17 cellular contexts compared by ENCODE assay signal in the genomic region with DNA sequence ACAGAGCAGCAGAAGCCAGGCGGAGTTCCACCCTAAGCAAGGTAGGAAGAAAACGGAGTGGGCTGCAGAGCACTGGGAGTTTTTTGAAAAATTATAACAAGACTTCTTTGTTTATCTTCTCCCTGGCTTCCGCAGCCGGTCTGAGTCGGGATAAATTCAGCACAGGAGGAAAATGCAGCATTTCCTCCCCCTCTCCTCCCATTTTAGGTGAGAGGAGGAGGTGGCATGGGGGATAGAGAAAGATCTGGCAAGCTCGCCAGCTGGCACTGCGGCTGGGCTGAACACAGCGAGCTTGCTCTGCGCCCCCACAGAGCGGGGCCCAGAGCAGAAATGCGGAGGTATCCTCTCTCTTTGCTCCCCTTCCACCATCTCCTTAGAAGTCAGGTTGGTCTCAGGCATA. TPM values are rescaled to one million over a fixed set of nuclear protein-coding genes. Genes with fewer than 3 reads are reported as not detected.
DNase-seq lines count a peak whose midpoint lies in the region; TF ChIP-seq lines count a peak whose summit lies in the region.
"Had no signal": no experiment of that assay in that cellular context is flagged by ENCODE, and none has a peak within 500 bp of the region (broad histone marks: within the 10 kb centered on the region; RNA-seq: fewer than 3 reads in every experiment).

No MANE protein-coding gene starts in this region.

- H3K4me1 Mint-ChIP-seq in nephron progenitor cell: peaks cover 32% of the 10 kb centered on the region
- H3K4me1 Mint-ChIP-seq: B cell had no signal

- CTCF ChIA-PET in SK-N-SH (lab: Yijun Ruan, JAX): interaction anchor here (1.0 to 3.6 kb wide), 3 partner anchors 10 to 149 kb away, joined by 3 to 23 read pairs (median 3); no protein-coding TSS in a partner anchor

- no peak overlapping the region for H3K4me3 Mint-ChIP-seq in nephron progenitor cell
- H3K4me3 Mint-ChIP-seq: B cell; CD4-positive, alpha-beta memory T cell had no signal

- peak overlapping the region; percentile 33 for H3K27ac Mint-ChIP-seq in nephron progenitor cell
- H3K27ac Mint-ChIP-seq: B cell had no signal

- WGBS in SK-N-SH (ENCODE audit: low lambda C conversion rate): 94% methylated on average over 11 of the region's 11 CpGs

- peaks cover 37 to 42% of the 10 kb centered on the region in 2 experiments for H3K4me1 ChIP-seq in SK-N-SH (ENCODE audit: control insufficient read depth in 1 of 2, insufficient read depth in 2 of 2, low read depth in 1 of 2, low read length in 1 of 2)
- H3K4me1 ChIP-seq in tibial artery: peaks cover 0 to 7% (median 0%) of the 10 kb centered on the region in 4 donors

- H3F3A ChIP-seq in SK-N-SH (replicated peaks; ENCODE audit: insufficient read depth): peaks cover 10% of the 10 kb centered on the region

- no peaks in the 10 kb centered on the region for H4K20me1 ChIP-seq in SK-N-SH (ENCODE audit: insufficient read depth)

- H3K27me3 Mint-ChIP-seq in nephron progenitor cell (ENCODE audit: low read depth, poor library complexity): peaks cover 9% of the 10 kb centered on the region
- H3K27me3 Mint-ChIP-seq: CD4-positive, alpha-beta memory T cell had no signal

- H3K79me2 ChIP-seq in SK-N-SH (ENCODE audit: insufficient read depth): no peaks in the 10 kb centered on the region

- no peaks in the 10 kb centered on the region for H3K9me2 ChIP-seq in SK-N-SH

- POLR2A ChIA-PET in SK-N-SH (lab: Yijun Ruan, JAX): no interaction called here

- TF ChIP-seq EP300 in SK-N-SH (IDR thresholded peaks at IDR 0.05; ENCODE audit: borderline replicate concordance in 1 of 2, low read depth in 1 of 2, low read length in 1 of 2): no peak

- intact Hi-C loops in tibial artery (cut with DNase I; ENCODE audit: low total_unique reads): no loop called here

- in situ Hi-C loops in G401 (cut with HindIII; ENCODE audit: low sequenced_read_pairs): no loop called here

- TF ChIP-seq RAD21 in SK-N-SH (IDR thresholded peaks at IDR 0.05; ENCODE audit: low read length): no peak

- H3K27me3 ChIP-seq in SK-N-SH (ENCODE audit: insufficient read depth) (no peaks in the 10 kb centered on the region), tibial artery (peaks cover 0 to 6% of the 10 kb centered on the region in 2 donors), H7 (ENCODE audit: control insufficient read depth, insufficient read depth, low read length) (no peaks in the 10 kb centered on the region)
- H3K27me3 ChIP-seq: SJSA1 had no signal

- no peak overlapping the region for H2AFZ ChIP-seq in SK-N-SH (ENCODE audit: low read depth)
- H2AFZ ChIP-seq: PC-9 had no signal

- H3K4me3 ChIP-seq in SK-N-SH (ENCODE audit: low read depth in 2 of 2, low read length in 1 of 2) (no peak overlapping the region), tibial artery (no peak overlapping the region), H7 (ENCODE audit: insufficient read depth, low read depth, low read length) (no peak overlapping the region)
- H3K4me3 ChIP-seq: PC-9, SJSA1 had no signal

- DNase-seq in G401 (ENCODE audit: low spot score) (peak; percentile 16), nephron progenitor cell (no peak), superior temporal gyrus (ENCODE audit: extremely low spot score) (peak; percentile 67), SK-N-SH (no peak), tibial artery (no peak), H7 (no peak), NCI-H510A (lab: John Stamatoyannopoulos, UW) (no peak)
- DNase-seq: CD4-positive, alpha-beta memory T cell; KG1; NCI-H1436 treated with DMSO at 0.1 percent for 48 hours; NCI-H2081; NCI-H510A treated with DMSO at 0.1 percent for 48 hours; NCI-H82; PC-9 had no signal

- peak overlapping the region; percentile 63 for H3K27ac ChIP-seq in cingulate gyrus (ENCODE audit: low read depth, low read length)
- H3K27ac ChIP-seq in SK-N-SH (ENCODE audit: low read depth in 2 of 2, low read length in 1 of 2): no peak overlapping the region
- H3K27ac ChIP-seq in tibial artery: no peak overlapping the region
- H3K27ac ChIP-seq: PC-9, SJSA1 had no signal

- H3K4me2 ChIP-seq in SK-N-SH: no peak overlapping the region
- H3K4me2 ChIP-seq: PC-9 had no signal

- H3K9ac ChIP-seq in SK-N-SH: no peak overlapping the region

- no peaks in the 10 kb centered on the region for H3K36me3 Mint-ChIP-seq in nephron progenitor cell (ENCODE audit: low read depth)
- H3K36me3 Mint-ChIP-seq: CD4-positive, alpha-beta memory T cell had no signal

- TF ChIP-seq CTCF in nephron progenitor cell (IDR thresholded peaks at IDR 0.05) (no peak), SK-N-SH (IDR thresholded peaks at IDR 0.05) (no peak), tibial artery (IDR thresholded peaks at IDR 0.05) (no peak)

- no peaks in the 10 kb centered on the region for H3K9me3 ChIP-seq in SK-N-SH
- H3K9me3 ChIP-seq in tibial artery: no peaks in the 10 kb centered on the region
- H3K9me3 ChIP-seq: SJSA1 had no signal

- no peaks in the 10 kb centered on the region for H3K9me3 Mint-ChIP-seq in nephron progenitor cell
- H3K9me3 Mint-ChIP-seq: CD4-positive, alpha-beta memory T cell had no signal

- H3K36me3 ChIP-seq in SK-N-SH (replicated peaks in 1 of 2; ENCODE audit: control insufficient read depth in 1 of 2, insufficient read depth in 2 of 2, low read length in 1 of 2) (no peaks in the 10 kb centered on the region), tibial artery (no peaks in the 10 kb centered on the region), H7 (replicated peaks; ENCODE audit: control insufficient read depth, insufficient read depth, low read length) (no peaks in the 10 kb centered on the region)
- H3K36me3 ChIP-seq: SJSA1 had no signal

TF ChIP-seq in SK-N-SH, 30 proteins besides CTCF, POLR2A, EP300 and RAD21 (continues in another document):
- TF ChIP-seq TAF1 (IDR thresholded peaks at IDR 0.05; ENCODE audit: borderline replicate concordance, low read depth, low read length): no peak
- TF ChIP-seq FOXM1 (IDR thresholded peaks at IDR 0.05; ENCODE audit: low read depth): no peak
- TF ChIP-seq, protein P1, sequence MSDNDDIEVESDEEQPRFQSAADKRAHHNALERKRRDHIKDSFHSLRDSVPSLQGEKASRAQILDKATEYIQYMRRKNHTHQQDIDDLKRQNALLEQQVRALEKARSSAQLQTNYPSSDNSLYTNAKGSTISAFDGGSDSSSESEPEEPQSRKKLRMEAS (IDR thresholded peaks at IDR 0.05; ENCODE audit: low read depth): no peak
- TF ChIP-seq JUND (IDR thresholded peaks at IDR 0.05): no peak
- no peak for TF ChIP-seq MXI1 (IDR thresholded peaks at IDR 0.05; ENCODE audit: low read depth, low read length)
- TF ChIP-seq, protein P2, sequence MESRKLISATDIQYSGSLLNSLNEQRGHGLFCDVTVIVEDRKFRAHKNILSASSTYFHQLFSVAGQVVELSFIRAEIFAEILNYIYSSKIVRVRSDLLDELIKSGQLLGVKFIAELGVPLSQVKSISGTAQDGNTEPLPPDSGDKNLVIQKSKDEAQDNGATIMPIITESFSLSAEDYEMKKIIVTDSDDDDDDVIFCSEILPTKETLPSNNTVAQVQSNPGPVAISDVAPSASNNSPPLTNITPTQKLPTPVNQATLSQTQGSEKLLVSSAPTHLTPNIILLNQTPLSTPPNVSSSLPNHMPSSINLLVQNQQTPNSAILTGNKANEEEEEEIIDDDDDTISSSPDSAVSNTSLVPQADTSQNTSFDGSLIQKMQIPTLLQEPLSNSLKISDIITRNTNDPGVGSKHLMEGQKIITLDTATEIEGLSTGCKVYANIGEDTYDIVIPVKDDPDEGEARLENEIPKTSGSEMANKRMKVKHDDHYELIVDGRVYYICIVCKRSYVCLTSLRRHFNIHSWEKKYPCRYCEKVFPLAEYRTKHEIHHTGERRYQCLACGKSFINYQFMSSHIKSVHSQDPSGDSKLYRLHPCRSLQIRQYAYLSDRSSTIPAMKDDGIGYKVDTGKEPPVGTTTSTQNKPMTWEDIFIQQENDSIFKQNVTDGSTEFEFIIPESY (IDR thresholded peaks at IDR 0.05; ENCODE audit: borderline replicate concordance, low read depth): no peak
- TF ChIP-seq, protein P3, sequence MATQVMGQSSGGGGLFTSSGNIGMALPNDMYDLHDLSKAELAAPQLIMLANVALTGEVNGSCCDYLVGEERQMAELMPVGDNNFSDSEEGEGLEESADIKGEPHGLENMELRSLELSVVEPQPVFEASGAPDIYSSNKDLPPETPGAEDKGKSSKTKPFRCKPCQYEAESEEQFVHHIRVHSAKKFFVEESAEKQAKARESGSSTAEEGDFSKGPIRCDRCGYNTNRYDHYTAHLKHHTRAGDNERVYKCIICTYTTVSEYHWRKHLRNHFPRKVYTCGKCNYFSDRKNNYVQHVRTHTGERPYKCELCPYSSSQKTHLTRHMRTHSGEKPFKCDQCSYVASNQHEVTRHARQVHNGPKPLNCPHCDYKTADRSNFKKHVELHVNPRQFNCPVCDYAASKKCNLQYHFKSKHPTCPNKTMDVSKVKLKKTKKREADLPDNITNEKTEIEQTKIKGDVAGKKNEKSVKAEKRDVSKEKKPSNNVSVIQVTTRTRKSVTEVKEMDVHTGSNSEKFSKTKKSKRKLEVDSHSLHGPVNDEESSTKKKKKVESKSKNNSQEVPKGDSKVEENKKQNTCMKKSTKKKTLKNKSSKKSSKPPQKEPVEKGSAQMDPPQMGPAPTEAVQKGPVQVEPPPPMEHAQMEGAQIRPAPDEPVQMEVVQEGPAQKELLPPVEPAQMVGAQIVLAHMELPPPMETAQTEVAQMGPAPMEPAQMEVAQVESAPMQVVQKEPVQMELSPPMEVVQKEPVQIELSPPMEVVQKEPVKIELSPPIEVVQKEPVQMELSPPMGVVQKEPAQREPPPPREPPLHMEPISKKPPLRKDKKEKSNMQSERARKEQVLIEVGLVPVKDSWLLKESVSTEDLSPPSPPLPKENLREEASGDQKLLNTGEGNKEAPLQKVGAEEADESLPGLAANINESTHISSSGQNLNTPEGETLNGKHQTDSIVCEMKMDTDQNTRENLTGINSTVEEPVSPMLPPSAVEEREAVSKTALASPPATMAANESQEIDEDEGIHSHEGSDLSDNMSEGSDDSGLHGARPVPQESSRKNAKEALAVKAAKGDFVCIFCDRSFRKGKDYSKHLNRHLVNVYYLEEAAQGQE (IDR thresholded peaks at IDR 0.05; ENCODE audit: low read depth, low read length): no peak
- no peak for TF ChIP-seq SMC3 (IDR thresholded peaks at IDR 0.05; ENCODE audit: low read depth, low read length)
- no peak for TF ChIP-seq PBX3 (IDR thresholded peaks at IDR 0.05)

RNA-seq across cellular contexts. Expression of gene CHRNA1, which starts 17.7 kb away (rescaled TPM):
- total RNA-seq in G401 (2014; rRNA removed; shearing (Covaris generic)): not detected in 2 replicates
- 0.02 and 0.08 TPM in 2 replicates for polyA plus RNA-seq in SK-N-SH (2012; rRNA removed)
- polyA plus RNA-seq in SK-N-SH (2012; cell fraction: cytosol; rRNA removed): 0.05 and 0.09 TPM in 2 replicates
- 0.15 and 0.21 TPM in 2 replicates for polyA plus RNA-seq in SK-N-SH (2012; cell fraction: nucleus; rRNA removed)
- total RNA-seq in H7 (2014; rRNA removed; shearing (Covaris generic)): not detected in 2 replicates
- total RNA-seq: CD4-positive, alpha-beta memory T cell; PC-9 had no signal

Comparison
In these comparisons a context has a peak if more than half of its experiments do, and no peak if none do; other contexts are left out.
1. DNase-seq: peak in G401 (single experiment) and superior temporal gyrus (single experiment); none in nephron progenitor cell (single experiment), SK-N-SH (single experiment), tibial artery (0 of 2), H7 (single experiment) and NCI-H510A (single experiment).